Comparison of ENCODE assay signal across 8 cellular contexts in genomic region chr22:37199103-37199838, GRCh38. TPM values are rescaled to one million over a fixed set of nuclear protein-coding genes. Genes with fewer than 3 reads are reported as not detected.
DNase-seq lines count a peak whose midpoint lies in the region; ATAC-seq and TF ChIP-seq lines count a peak whose summit lies in the region.

No MANE protein-coding gene starts in this region.

- H4K20me1 ChIP-seq in smooth muscle cell (ENCODE audit: low read depth): no peaks in the 10 kb centered on the region

- DNase-seq in AG04449 (ENCODE audit: low read depth, low spot score) (peak; percentile 76), NCI-H2196 (lab: John Stamatoyannopoulos, UW; ENCODE audit: unreplicated experiment) (peak; percentile 90), WERI-Rb-1 (peak; percentile 98), cardiac fibroblast (ENCODE audit: low read depth in 2 of 2) (peak; percentile 98), iPS-NIHi7 (ENCODE audit: extremely low spot score) (peak; percentile 99), smooth muscle cell (lab: John Stamatoyannopoulos, UW; ENCODE audit: unreplicated experiment) (peak; percentile 93)

- CTCF ChIA-PET in AG04449 (lab: Yijun Ruan, JAX): interaction anchor here (0.6 to 8.0 kb wide), 65 partner anchors 10 to 616 kb away, joined by 3 to 199 read pairs (median 5); partner anchors contain the start of genes C1QTNF6, RAC2 and SSTR3

- peak overlapping the region; percentile 62 for H3K9ac ChIP-seq in smooth muscle cell (ENCODE audit: low read depth)

- POLR2A ChIA-PET in AG04449 (lab: Yijun Ruan, JAX): interaction anchor here (0.7 to 1.4 kb wide), 4 partner anchors 12 to 148 kb away, joined by 3 to 4 read pairs (median 3); partner anchors contain the start of gene KCTD17

- H3K27me3 ChIP-seq in WERI-Rb-1 (ENCODE audit: insufficient read depth, low read depth, severe bottlenecking): no peaks in the 10 kb centered on the region
- H3K27me3 ChIP-seq in smooth muscle cell (ENCODE audit: low read depth): no peaks in the 10 kb centered on the region

- peak; percentile 76 for ATAC-seq in GM18870 (IDR thresholded peaks at IDR 0.05; ENCODE audit: unreplicated experiment)
- peak; percentile 83 for ATAC-seq in HG03135 (IDR thresholded peaks at IDR 0.05; ENCODE audit: unreplicated experiment)

- H3K4me2 ChIP-seq in smooth muscle cell: peak overlapping the region; percentile 91

- peaks cover 14% of the 10 kb centered on the region for H3F3A ChIP-seq in smooth muscle cell (ENCODE audit: low read depth)

- H3K4me3 ChIP-seq in AG04449 (ENCODE audit: low read depth, low read length): peak overlapping the region; percentile 78
- peak overlapping the region; percentile 90 for H3K4me3 ChIP-seq in WERI-Rb-1 (ENCODE audit: low read depth, low read length)
- peak overlapping the region; percentile 65 for H3K4me3 ChIP-seq in cardiac fibroblast (replicated peaks in 1 of 2; ENCODE audit: low read depth in 2 of 2, low read length in 2 of 2)
- peak overlapping the region; percentile 60 for H3K4me3 ChIP-seq in smooth muscle cell

- H3K36me3 ChIP-seq in WERI-Rb-1 (no peaks in the 10 kb centered on the region), smooth muscle cell (ENCODE audit: low read depth) (no peaks in the 10 kb centered on the region)

- H3K9me3 ChIP-seq in WERI-Rb-1 (ENCODE audit: severe bottlenecking) (no peaks in the 10 kb centered on the region), smooth muscle cell (replicated peaks; ENCODE audit: low read depth) (no peaks in the 10 kb centered on the region)

- peak overlapping the region; percentile 92 for H2AFZ ChIP-seq in smooth muscle cell (ENCODE audit: low read depth)

- peak overlapping the region; percentile 89 for H3K27ac ChIP-seq in WERI-Rb-1
- H3K27ac ChIP-seq in smooth muscle cell (ENCODE audit: low read depth): peak overlapping the region; percentile 75

- WGBS in smooth muscle cell (ENCODE audit: low lambda C conversion rate): 2% methylated on average over 56 of the region's 62 CpGs

- H3K4me1 ChIP-seq in smooth muscle cell (ENCODE audit: low read depth): peaks cover 11% of the 10 kb centered on the region

- peak; percentile 99 for TF ChIP-seq CTCF in AG04449 (IDR thresholded peaks at IDR 0.05; ENCODE audit: insufficient read depth, low read length, missing control alignments)
- peak; percentile 92 for TF ChIP-seq CTCF in WERI-Rb-1 (IDR thresholded peaks at IDR 0.05; ENCODE audit: low read depth, low read length)
- peak; percentile 83 for TF ChIP-seq CTCF in cardiac fibroblast (IDR thresholded peaks at IDR 0.05; ENCODE audit: low read depth, low read length)
- peak; percentile 82 for TF ChIP-seq CTCF in smooth muscle cell (IDR thresholded peaks at IDR 0.05; ENCODE audit: borderline replicate concordance, insufficient read depth, poor library complexity, severe bottlenecking)

- no peaks in the 10 kb centered on the region for H3K79me2 ChIP-seq in smooth muscle cell (ENCODE audit: low read depth)

RNA-seq across cellular contexts. Expression of gene C1QTNF6, which starts 11.2 kb away (rescaled TPM):
- 11.8 and 14.3 TPM in 2 replicates for total RNA-seq in smooth muscle cell
- 26.8 and 33.6 TPM in 2 replicates for polyA plus RNA-seq in smooth muscle cell

RNA-seq across cellular contexts. Expression of gene SSTR3, which starts 13.0 kb away (rescaled TPM):
- total RNA-seq in smooth muscle cell: not detected in 2 replicates
- not detected in 2 replicates for polyA plus RNA-seq in smooth muscle cell

RNA-seq across cellular contexts. Expression of gene RAC2, which starts 44.8 kb away (rescaled TPM):
- total RNA-seq in smooth muscle cell: 3.6 and 6.5 TPM in 2 replicates
- 3.3 and 4.0 TPM in 2 replicates for polyA plus RNA-seq in smooth muscle cell

RNA-seq across cellular contexts. Expression of gene IL2RB, which starts 49.6 kb away (rescaled TPM):
- total RNA-seq in smooth muscle cell: 0.76 and 1.1 TPM in 2 replicates
- 3.6 and 3.8 TPM in 2 replicates for polyA plus RNA-seq in smooth muscle cell

Comparison
In these comparisons a context has a peak if more than half of its experiments do, and no peak if none do; other contexts are left out.
1. Peak in every context shown above with its lines: DNase-seq, ATAC-seq, H3K4me3 ChIP-seq and H3K27ac ChIP-seq.